In genomic region chr2:219661197-219661954, GRCh38 we compare ENCODE assay signal across 12 cellular contexts. TPM values are rescaled to one million over a fixed set of nuclear protein-coding genes. Genes with fewer than 3 reads are reported as not detected.
DNase-seq lines count a peak whose midpoint lies in the region; ATAC-seq and TF ChIP-seq lines count a peak whose summit lies in the region.
"Had no signal": no experiment of that assay in that cellular context is flagged by ENCODE, and none has a peak within 500 bp of the region (broad histone marks: within the 10 kb centered on the region; RNA-seq: fewer than 3 reads in every experiment).

No MANE protein-coding gene starts in this region.

- H3K27me3 Mint-ChIP-seq in mesothelial cell of epicardium (ENCODE audit: low read depth), result no peaks in the 10 kb centered on the region
- H3K27me3 Mint-ChIP-seq in activated T-helper 17 cell treated with anti-CD3 and anti-CD28 coated beads, Interleukin-2, amount 50 U/mL, for 72 hours, result peaks cover 46% of the 10 kb centered on the region

- no peak overlapping the region for H3K27ac ChIP-seq in right atrium auricular region
- H3K27ac ChIP-seq: thyroid gland had no signal

- H3K4me1 ChIP-seq in right atrium auricular region, result peaks cover 0 to 13% of the 10 kb centered on the region in 2 donors
- H3K4me1 ChIP-seq: thyroid gland had no signal

- peaks cover 0 to 6% of the 10 kb centered on the region in 2 donors for H3K9me3 ChIP-seq in right atrium auricular region
- H3K9me3 ChIP-seq: thyroid gland had no signal

- H3K4me3 Mint-ChIP-seq in mesothelial cell of epicardium, result no peak overlapping the region
- H3K4me3 Mint-ChIP-seq in activated T-helper 17 cell treated with anti-CD3 and anti-CD28 coated beads, Interleukin-2, amount 50 U/mL, for 72 hours, result no peak overlapping the region
- H3K4me3 Mint-ChIP-seq: activated naive CD4-positive, alpha-beta T cell treated with anti-CD3 and anti-CD28 coated beads, Interleukin-2, amount 10 ng/mL, durations not matched to agents 7 days and 5 days; T-helper 1 cell treated with Interleukin-12 subunit alpha and Interleukin-12 subunit beta and Interleukin-4 antibody, amounts not matched to agents 30 μg/mL and 1 μg/mL, for 36 hours had no signal

- peaks cover 10% of the 10 kb centered on the region for H3K36me3 Mint-ChIP-seq in mesothelial cell of epicardium
- H3K36me3 Mint-ChIP-seq in activated T-helper 17 cell treated with anti-CD3 and anti-CD28 coated beads, Interleukin-2, amount 50 U/mL, for 72 hours (ENCODE audit: low read depth), result no peaks in the 10 kb centered on the region
- H3K36me3 Mint-ChIP-seq: activated naive CD4-positive, alpha-beta T cell treated with anti-CD3 and anti-CD28 coated beads, Interleukin-2, amount 10 ng/mL, durations not matched to agents 7 days and 5 days had no signal

- no peaks in the 10 kb centered on the region for H3K27me3 ChIP-seq in right atrium auricular region
- H3K27me3 ChIP-seq: thyroid gland had no signal

- no peaks in the 10 kb centered on the region for H3K36me3 ChIP-seq in right atrium auricular region
- H3K36me3 ChIP-seq: thyroid gland had no signal

- no peak overlapping the region for H3K4me3 ChIP-seq in right atrium auricular region
- H3K4me3 ChIP-seq: thyroid gland had no signal

- peak overlapping the region; percentile 13 for H3K27ac Mint-ChIP-seq in mesothelial cell of epicardium
- no peak overlapping the region for H3K27ac Mint-ChIP-seq in activated T-helper 17 cell treated with anti-CD3 and anti-CD28 coated beads, Interleukin-2, amount 50 U/mL, for 72 hours
- H3K27ac Mint-ChIP-seq: activated naive CD4-positive, alpha-beta T cell treated with anti-CD3 and anti-CD28 coated beads, Interleukin-2, amount 10 ng/mL, durations not matched to agents 7 days and 5 days; T-helper 1 cell treated with Interleukin-12 subunit alpha and Interleukin-12 subunit beta and Interleukin-4 antibody, amounts not matched to agents 30 μg/mL and 1 μg/mL, for 36 hours had no signal

- H3K9me3 Mint-ChIP-seq in mesothelial cell of epicardium, result peaks cover 39% of the 10 kb centered on the region
- peaks cover 13% of the 10 kb centered on the region for H3K9me3 Mint-ChIP-seq in activated T-helper 17 cell treated with anti-CD3 and anti-CD28 coated beads, Interleukin-2, amount 50 U/mL, for 72 hours
- H3K9me3 Mint-ChIP-seq: activated naive CD4-positive, alpha-beta T cell treated with anti-CD3 and anti-CD28 coated beads, Interleukin-2, amount 10 ng/mL, durations not matched to agents 7 days and 5 days; T-helper 1 cell treated with Interleukin-12 subunit alpha and Interleukin-12 subunit beta and Interleukin-4 antibody, amounts not matched to agents 30 μg/mL and 1 μg/mL, for 36 hours had no signal

- no peak for TF ChIP-seq CTCF in mesothelial cell of epicardium (IDR thresholded peaks at IDR 0.05; ENCODE audit: unreplicated experiment)
- TF ChIP-seq CTCF in right atrium auricular region (IDR thresholded peaks at IDR 0.05), result no peak

- peaks cover 16% of the 10 kb centered on the region for H3K4me1 Mint-ChIP-seq in mesothelial cell of epicardium
- peaks cover 3% of the 10 kb centered on the region for H3K4me1 Mint-ChIP-seq in activated T-helper 17 cell treated with anti-CD3 and anti-CD28 coated beads, Interleukin-2, amount 50 U/mL, for 72 hours
- H3K4me1 Mint-ChIP-seq: activated naive CD4-positive, alpha-beta T cell treated with anti-CD3 and anti-CD28 coated beads, Interleukin-2, amount 10 ng/mL, durations not matched to agents 7 days and 5 days had no signal

- ATAC-seq in GM19328 (IDR thresholded peaks at IDR 0.05; ENCODE audit: unreplicated experiment), result peak; percentile 75
- ATAC-seq in HG02763 (IDR thresholded peaks at IDR 0.05; ENCODE audit: unreplicated experiment), result peak; percentile 89
- no peak for ATAC-seq in activated T-helper 17 cell treated with anti-CD3 and anti-CD28 coated beads, Interleukin-2, amount 50 U/mL, for 72 hours (replicated peaks)

- in situ Hi-C loops in KBM-7 (cut with MboI; ENCODE audit: low pct_unique_long_range_greater_than_20kb, low sequenced_read_pairs), result no loop called here

- DNase-seq in KBM-7 (peak; percentile 14), mesothelial cell of epicardium (ENCODE audit: low spot score in 2 of 2, unreplicated experiment in 2 of 2) (no peak), NCI-H2171 (lab: John Stamatoyannopoulos, UW) (no peak), right atrium auricular region (ENCODE audit: low spot score) (no peak), NCI-H1092 (lab: John Stamatoyannopoulos, UW) (no peak)
- DNase-seq: activated naive CD4-positive, alpha-beta T cell treated with anti-CD3 and anti-CD28 coated beads, Interleukin-2, amount 10 ng/mL, durations not matched to agents 7 days and 5 days; MV-4-11; thyroid gland had no signal

RNA-seq across cellular contexts. Expression of gene SLC4A3, which starts 33.9 kb away (rescaled TPM):
- total RNA-seq in mesothelial cell of epicardium (23.6 to 25.7 TPM (median 25.7 TPM) in 3 replicates), right atrium auricular region (100 to 1,000 TPM; 270 to 502 TPM)
- total RNA-seq in activated T-helper 17 cell treated with anti-CD3 and anti-CD28 coated beads, Interleukin-2, amount 50 U/mL, for 72 hours, result not detected

Comparison
In these comparisons a context has a peak if more than half of its experiments do, and no peak if none do; other contexts are left out.
1. RNA of gene SLC4A3, which starts 33.9 kb away (total RNA-seq): 270 to 502 TPM in right atrium auricular region and 23.6 to 25.7 TPM in mesothelial cell of epicardium; not detected in activated T-helper 17 cell treated with anti-CD3 and anti-CD28 coated beads, Interleukin-2, amount 50 U/mL, for 72 hours; every median in the first group is over 10 times any median in the second.